Comparison of ENCODE assay signal across 15 cellular contexts in genomic region chr22:45684752-45685359, GRCh38. TPM values are rescaled to one million over a fixed set of nuclear protein-coding genes. Genes with fewer than 3 reads are reported as not detected.
DNase-seq lines count a peak whose midpoint lies in the region; ATAC-seq and TF ChIP-seq lines count a peak whose summit lies in the region.
"Had no signal": no experiment of that assay in that cellular context is flagged by ENCODE, and none has a peak within 500 bp of the region (broad histone marks: within the 10 kb centered on the region; RNA-seq: fewer than 3 reads in every experiment).

No MANE protein-coding gene starts in this region.

- H3F3A ChIP-seq in SK-N-SH (replicated peaks; ENCODE audit: insufficient read depth) (peaks cover 70% of the 10 kb centered on the region), PC-3 (ENCODE audit: low read length, unreplicated experiment) (peaks cover 5% of the 10 kb centered on the region), smooth muscle cell (ENCODE audit: low read depth) (no peaks in the 10 kb centered on the region)

- H3K36me3 ChIP-seq in SK-N-SH (replicated peaks in 1 of 2; ENCODE audit: control insufficient read depth in 1 of 2, insufficient read depth in 2 of 2, low read length in 1 of 2), result no peaks in the 10 kb centered on the region
- H3K36me3 ChIP-seq in PC-3 (ENCODE audit: low read depth, low read length), result no peaks in the 10 kb centered on the region
- no peaks in the 10 kb centered on the region for H3K36me3 ChIP-seq in smooth muscle cell (ENCODE audit: low read depth)

- H3K9ac ChIP-seq in SK-N-SH (peak overlapping the region; percentile 29; the same call in 1 of the 2 replicates), PC-3 (ENCODE audit: low read length) (peak overlapping the region; percentile 17; the same call in 1 of the 2 replicates), smooth muscle cell (ENCODE audit: low read depth) (no peak overlapping the region)

- intact Hi-C loops in PC-3 (cut with micrococcal nuclease), result loop anchor here (10.0 kb wide), 1 partner anchor 120 kb away; no protein-coding TSS in a partner anchor

- H3K27ac ChIP-seq in SK-N-SH (ENCODE audit: low read depth in 2 of 2, low read length in 1 of 2), result peak overlapping the region in 1 of 2 experiments; percentile 26; a peak in 2 of 4 replicates
- H3K27ac ChIP-seq in PC-3 (ENCODE audit: low read length), result peak overlapping the region; percentile 27
- H3K27ac ChIP-seq in smooth muscle cell (ENCODE audit: low read depth), result peak overlapping the region; percentile 0
- H3K27ac ChIP-seq: 22Rv1 had no signal

- TF ChIP-seq EP300 in SK-N-SH (IDR thresholded peaks at IDR 0.05; ENCODE audit: borderline replicate concordance in 1 of 2, low read depth in 1 of 2, low read length in 1 of 2), result no peak

- peak overlapping the region; percentile 36; the same call in 1 of the 2 replicates for H3K4me2 ChIP-seq in SK-N-SH
- no peak overlapping the region for H3K4me2 ChIP-seq in PC-3 (ENCODE audit: low read length)
- no peak overlapping the region for H3K4me2 ChIP-seq in smooth muscle cell

- BruUV-seq in PC-3 (replicated peaks; lab: Mats Ljungman, UMichigan), result no TSS peak

- peak overlapping the region in 1 of 2 experiments; percentile 9; a peak in 1 of 4 replicates for H3K4me3 ChIP-seq in SK-N-SH (ENCODE audit: low read depth in 2 of 2, low read length in 1 of 2)
- no peak overlapping the region for H3K4me3 ChIP-seq in PC-3 (ENCODE audit: low read length)
- no peak overlapping the region for H3K4me3 ChIP-seq in fibroblast of villous mesenchyme (ENCODE audit: low read depth, low read length)
- no peak overlapping the region for H3K4me3 ChIP-seq in smooth muscle cell

- H2AFZ ChIP-seq in SK-N-SH (ENCODE audit: low read depth), result no peak overlapping the region
- H2AFZ ChIP-seq in PC-3 (ENCODE audit: low read length), result no peak overlapping the region
- no peak overlapping the region for H2AFZ ChIP-seq in smooth muscle cell (ENCODE audit: low read depth)

- H3K27me3 ChIP-seq in SK-N-SH (ENCODE audit: insufficient read depth), result no peaks in the 10 kb centered on the region
- no peaks in the 10 kb centered on the region for H3K27me3 ChIP-seq in PC-3 (ENCODE audit: low read length)
- no peaks in the 10 kb centered on the region for H3K27me3 ChIP-seq in smooth muscle cell (ENCODE audit: low read depth)

- WGBS in SK-N-SH (ENCODE audit: low lambda C conversion rate), result 100% methylated on average over 1 of the region's 1 CpG
- WGBS in smooth muscle cell (ENCODE audit: low lambda C conversion rate), result 100% methylated on average over 1 of the region's 1 CpG

- H3K9me3 ChIP-seq in SK-N-SH (no peaks in the 10 kb centered on the region), PC-3 (ENCODE audit: low read length) (no peaks in the 10 kb centered on the region), smooth muscle cell (replicated peaks; ENCODE audit: low read depth) (no peaks in the 10 kb centered on the region)

- peaks cover 7% of the 10 kb centered on the region for H3K4me1 Mint-ChIP-seq in activated naive CD8-positive, alpha-beta T cell treated with anti-CD3 and anti-CD28 coated beads for 36 hours

- TF ChIP-seq CTCF in SK-N-SH (IDR thresholded peaks at IDR 0.05), result no peak
- TF ChIP-seq CTCF in PC-3 (conservative IDR thresholded peaks at IDR 0.05; ENCODE audit: low read depth, low read length), result no peak
- TF ChIP-seq CTCF in fibroblast of villous mesenchyme (IDR thresholded peaks at IDR 0.05; ENCODE audit: insufficient read depth, low read depth, low read length), result no peak
- TF ChIP-seq CTCF in smooth muscle cell (IDR thresholded peaks at IDR 0.05; ENCODE audit: borderline replicate concordance, insufficient read depth, poor library complexity, severe bottlenecking), result no peak

- POLR2A ChIA-PET in SK-N-SH (lab: Yijun Ruan, JAX), result no interaction called here
- POLR2A ChIA-PET in PC-3 (lab: Charles Lee; ENCODE audit: unreplicated experiment), result no interaction called here

- no peaks in the 10 kb centered on the region for H3K27me3 Mint-ChIP-seq in activated naive CD8-positive, alpha-beta T cell treated with anti-CD3 and anti-CD28 coated beads for 36 hours
- H3K27me3 Mint-ChIP-seq: CD4-positive, alpha-beta T cell had no signal

- CTCF ChIA-PET in SK-N-SH (lab: Yijun Ruan, JAX) (interaction anchor here (1.5 kb wide), 1 partner anchor 107 kb away, joined by 4 read pairs; no protein-coding TSS in a partner anchor), PC-3 (lab: Charles Lee) (no interaction called here)

- TF ChIP-seq RAD21 in SK-N-SH (IDR thresholded peaks at IDR 0.05; ENCODE audit: low read length), result no peak

- H3K27ac Mint-ChIP-seq in activated naive CD8-positive, alpha-beta T cell treated with anti-CD3 and anti-CD28 coated beads for 36 hours, result no peak overlapping the region
- H3K27ac Mint-ChIP-seq: CD4-positive, alpha-beta T cell had no signal

- no peak for DNase-seq in SK-N-SH
- DNase-seq in PC-3, result no peak
- peak; percentile 29 for DNase-seq in fibroblast of villous mesenchyme (ENCODE audit: low read depth)
- no peak for DNase-seq in smooth muscle cell (lab: John Stamatoyannopoulos, UW; ENCODE audit: unreplicated experiment)
- no peak for DNase-seq in activated naive CD8-positive, alpha-beta T cell treated with anti-CD3 and anti-CD28 coated beads for 36 hours
- DNase-seq in DMS114 treated with DMSO at 0.1 percent for 48 hours (lab: John Stamatoyannopoulos, UW; ENCODE audit: unreplicated experiment), result no peak
- DNase-seq: Calu3; CD4-positive, alpha-beta T cell; DMS79; Karpas-422; NCI-H1930; NCI-H510A treated with DMSO at 0.1 percent for 48 hours had no signal

- H3K79me2 ChIP-seq in SK-N-SH (ENCODE audit: insufficient read depth) (peaks cover 96% of the 10 kb centered on the region), PC-3 (ENCODE audit: low read length) (peaks cover 92% of the 10 kb centered on the region), smooth muscle cell (ENCODE audit: low read depth) (peaks cover 100% of the 10 kb centered on the region)

- peaks cover 4% of the 10 kb centered on the region for H3K36me3 Mint-ChIP-seq in activated naive CD8-positive, alpha-beta T cell treated with anti-CD3 and anti-CD28 coated beads for 36 hours

- H3K4me1 ChIP-seq in SK-N-SH (ENCODE audit: control insufficient read depth in 1 of 2, insufficient read depth in 2 of 2, low read depth in 1 of 2, low read length in 1 of 2) (peaks cover 37 to 88% of the 10 kb centered on the region in 2 experiments), PC-3 (ENCODE audit: insufficient read depth, low read length) (peaks cover 91% of the 10 kb centered on the region), smooth muscle cell (ENCODE audit: low read depth) (peaks cover 11% of the 10 kb centered on the region)

- ATAC-seq in SK-N-SH treated with all-trans-retinoic acid at 6 μM for 48 hours, result no peak
- no peak for ATAC-seq in PC-3
- ATAC-seq in HG03095 (IDR thresholded peaks at IDR 0.05; ENCODE audit: unreplicated experiment), result no peak

- peaks cover 73% of the 10 kb centered on the region for H4K20me1 ChIP-seq in SK-N-SH (ENCODE audit: insufficient read depth)
- no peaks in the 10 kb centered on the region for H4K20me1 ChIP-seq in PC-3 (ENCODE audit: low read length)
- H4K20me1 ChIP-seq in smooth muscle cell (ENCODE audit: low read depth), result peaks cover 100% of the 10 kb centered on the region

- H3K9me2 ChIP-seq in SK-N-SH (no peaks in the 10 kb centered on the region), PC-3 (replicated peaks; ENCODE audit: low read length) (no peaks in the 10 kb centered on the region)

- H3K9me3 Mint-ChIP-seq in activated naive CD8-positive, alpha-beta T cell treated with anti-CD3 and anti-CD28 coated beads for 36 hours, result no peaks in the 10 kb centered on the region
- H3K9me3 Mint-ChIP-seq: CD4-positive, alpha-beta T cell had no signal

- no peak overlapping the region for H3K4me3 Mint-ChIP-seq in activated naive CD8-positive, alpha-beta T cell treated with anti-CD3 and anti-CD28 coated beads for 36 hours
- H3K4me3 Mint-ChIP-seq: CD4-positive, alpha-beta T cell had no signal

TF ChIP-seq in SK-N-SH, 30 proteins besides CTCF, POLR2A, EP300 and RAD21 (continues in another document):
- TF ChIP-seq PBX3 (IDR thresholded peaks at IDR 0.05) (no peak), RXRA (IDR thresholded peaks at IDR 0.05; ENCODE audit: borderline replicate concordance, low read depth) (no peak), MXI1 (IDR thresholded peaks at IDR 0.05; ENCODE audit: low read depth, low read length) (no peak), POLR2AphosphoS5 (IDR thresholded peaks at IDR 0.05; ENCODE audit: low read depth, low read length) (no peak), TEAD4 (IDR thresholded peaks at IDR 0.05; ENCODE audit: borderline replicate concordance, insufficient read depth) (no peak)

TF ChIP-seq in SK-N-SH treated with all-trans-retinoic acid at 6 μM for 48 hours, 23 proteins besides CTCF, POLR2A, EP300 and RAD21 (continues in another document):
- no peak for TF ChIP-seq ZNF70 (CRISPR knock-in tag; IDR thresholded peaks at IDR 0.05)
- no peak for TF ChIP-seq POU6F1 (CRISPR knock-in tag; IDR thresholded peaks at IDR 0.05; ENCODE audit: borderline replicate concordance, low read depth)
- TF ChIP-seq PPARA (CRISPR knock-in tag; IDR thresholded peaks at IDR 0.05; ENCODE audit: borderline replicate concordance), result no peak
- TF ChIP-seq OSR1 (CRISPR knock-in tag; IDR thresholded peaks at IDR 0.05), result no peak
- no peak for TF ChIP-seq ZFP30 (CRISPR knock-in tag; IDR thresholded peaks at IDR 0.05)

RNA-seq across cellular contexts. Expression of gene ATXN10, which starts 13.2 kb away (rescaled TPM):
- 202 and 257 TPM in 2 replicates for polyA plus RNA-seq in SK-N-SH (2012; rRNA removed)
- polyA plus RNA-seq in SK-N-SH (2012; cell fraction: cytosol; rRNA removed), result 276 and 300 TPM in 2 replicates
- 68.9 and 142 TPM in 2 replicates for polyA plus RNA-seq in SK-N-SH (2012; cell fraction: nucleus; rRNA removed)
- 40.6 and 56.3 TPM in 2 replicates for total RNA-seq in PC-3 (2014; rRNA removed)
- total RNA-seq in fibroblast of villous mesenchyme, result 113 and 190 TPM in 2 replicates
- 117 and 140 TPM in 2 replicates for total RNA-seq in smooth muscle cell
- polyA plus RNA-seq in smooth muscle cell, result 131 and 164 TPM in 2 replicates
- total RNA-seq in activated naive CD8-positive, alpha-beta T cell treated with anti-CD3 and anti-CD28 coated beads for 36 hours, result 100 to 1,000 TPM; 124 to 130 TPM
